Comparison of ENCODE assay signal across 8 cellular contexts in genomic region chr11:10451399-10452116, GRCh38. TPM values are rescaled to one million over a fixed set of nuclear protein-coding genes. Genes with fewer than 3 reads are reported as not detected.
DNase-seq lines count a peak whose midpoint lies in the region; ATAC-seq, FAIRE-seq and TF ChIP-seq lines count a peak whose summit lies in the region.

No MANE protein-coding gene starts in this region.

- H3K4me3 ChIP-seq in left ventricle myocardium inferior = peak overlapping the region; percentile 69

- DNase-seq in left ventricle myocardium inferior (no peak), Right ventricle myocardium inferior (ENCODE audit: missing footprints) (no peak), islet precursor cell (peak; percentile 43), type B pancreatic cell (ENCODE audit: extremely low spot score, unreplicated experiment) (no peak), HTR-8/SVneo (ENCODE audit: insufficient read length, low spot score) (no peak), KBM-7 (no peak)
- no peak for DNase-seq in activated CD4-positive, alpha-beta memory T cell treated with anti-CD3 and anti-CD28 coated beads, Interleukin-2, amount 10 ng/mL, durations not matched to agents 7 days and 5 days

- peaks cover 18% of the 10 kb centered on the region for H3K27me3 Mint-ChIP-seq in activated CD4-positive, alpha-beta memory T cell treated with anti-CD3 and anti-CD28 coated beads, Interleukin-2, amount 10 ng/mL, durations not matched to agents 7 days and 5 days
- peaks cover 35% of the 10 kb centered on the region for H3K27me3 Mint-ChIP-seq in type B pancreatic cell

- peak overlapping the region; percentile 33 for H3K27ac ChIP-seq in left ventricle myocardium inferior (replicated peaks)

- H3K27me3 ChIP-seq in left ventricle myocardium inferior (ENCODE audit: low read depth) = peaks cover 50% of the 10 kb centered on the region

- no peaks in the 10 kb centered on the region for H3K9me3 ChIP-seq in left ventricle myocardium inferior (replicated peaks)

- in situ Hi-C loops in KBM-7 (cut with MboI; ENCODE audit: low pct_unique_long_range_greater_than_20kb, low sequenced_read_pairs) = no loop called here

- H3K9me3 Mint-ChIP-seq in activated CD4-positive, alpha-beta memory T cell treated with anti-CD3 and anti-CD28 coated beads, Interleukin-2, amount 10 ng/mL, durations not matched to agents 7 days and 5 days = no peaks in the 10 kb centered on the region
- no peaks in the 10 kb centered on the region for H3K9me3 Mint-ChIP-seq in type B pancreatic cell

- no peak for ATAC-seq in Right ventricle myocardium inferior
- no peak for ATAC-seq in GM19463 (IDR thresholded peaks at IDR 0.05; ENCODE audit: unreplicated experiment)

- CTCF ChIA-PET in activated CD4-positive, alpha-beta memory T cell treated with anti-CD3 and anti-CD28 coated beads, Interleukin-2, amount 10 ng/mL, durations not matched to agents 7 days and 5 days (lab: Charles Lee) = interaction anchor here (1.5 to 11.1 kb wide), 4 partner anchors 10 to 203 kb away, joined by 6 to 66 read pairs (median 15); partner anchors contain the start of gene RNF141

- no peak overlapping the region for H3K27ac Mint-ChIP-seq in activated CD4-positive, alpha-beta memory T cell treated with anti-CD3 and anti-CD28 coated beads, Interleukin-2, amount 10 ng/mL, durations not matched to agents 7 days and 5 days
- peak overlapping the region; percentile 72 for H3K27ac Mint-ChIP-seq in type B pancreatic cell

- POLR2A ChIA-PET in activated CD4-positive, alpha-beta memory T cell treated with anti-CD3 and anti-CD28 coated beads, Interleukin-2, amount 10 ng/mL, durations not matched to agents 7 days and 5 days (lab: Charles Lee) = interaction anchor here (0.8 to 1.6 kb wide), 4 partner anchors 9 to 90 kb away, joined by 3 to 7 read pairs (median 6); partner anchors contain the start of gene RNF141

- FAIRE-seq in HTR-8/SVneo (lab: Jason Lieb, UNC) = no peak

- H3K4me3 Mint-ChIP-seq in activated CD4-positive, alpha-beta memory T cell treated with anti-CD3 and anti-CD28 coated beads, Interleukin-2, amount 10 ng/mL, durations not matched to agents 7 days and 5 days = peak overlapping the region; percentile 79
- peak overlapping the region; percentile 91 for H3K4me3 Mint-ChIP-seq in type B pancreatic cell

- intact Hi-C loops in left ventricle myocardium inferior (cut with micrococcal nuclease) = no loop called here
- intact Hi-C loops in Right ventricle myocardium inferior (cut with DNase I) = no loop called here

- H3K36me3 ChIP-seq in left ventricle myocardium inferior = no peaks in the 10 kb centered on the region

- peaks cover 4% of the 10 kb centered on the region for H3K36me3 Mint-ChIP-seq in activated CD4-positive, alpha-beta memory T cell treated with anti-CD3 and anti-CD28 coated beads, Interleukin-2, amount 10 ng/mL, durations not matched to agents 7 days and 5 days (ENCODE audit: low read depth)
- no peaks in the 10 kb centered on the region for H3K36me3 Mint-ChIP-seq in type B pancreatic cell

- TF ChIP-seq CTCF in left ventricle myocardium inferior (IDR thresholded peaks at IDR 0.05; ENCODE audit: borderline replicate concordance) (no peak), type B pancreatic cell (conservative IDR thresholded peaks at IDR 0.05) (no peak)

- H3K4me1 Mint-ChIP-seq in activated CD4-positive, alpha-beta memory T cell treated with anti-CD3 and anti-CD28 coated beads, Interleukin-2, amount 10 ng/mL, durations not matched to agents 7 days and 5 days = peaks cover 64% of the 10 kb centered on the region
- H3K4me1 Mint-ChIP-seq in type B pancreatic cell (ENCODE audit: unreplicated experiment) = peaks cover 27% of the 10 kb centered on the region

- H3K4me1 ChIP-seq in left ventricle myocardium inferior = peaks cover 24% of the 10 kb centered on the region

RNA-seq across cellular contexts. Expression of gene AMPD3, which starts 3.5 kb away (rescaled TPM):
- 3.4 TPM for total RNA-seq in left ventricle myocardium inferior
- total RNA-seq in Right ventricle myocardium inferior = 3.5 TPM
- total RNA-seq in activated CD4-positive, alpha-beta memory T cell treated with anti-CD3 and anti-CD28 coated beads, Interleukin-2, amount 10 ng/mL, durations not matched to agents 7 days and 5 days = 10 to 100 TPM; 21.4 to 23.3 TPM
- total RNA-seq in type B pancreatic cell (ENCODE audit: low replicate concordance) = 7.0 and 9.0 TPM in 2 replicates
